In genomic region chr12:76558684-76559276, GRCh38 we compare ENCODE assay signal across 8 cellular contexts. TPM values are rescaled to one million over a fixed set of nuclear protein-coding genes. Genes with fewer than 3 reads are reported as not detected.
A peak's percentile ranks its signal among the peaks of the same experiment; 100 is the strongest.
DNase-seq lines count a peak whose midpoint lies in the region; ATAC-seq and TF ChIP-seq lines count a peak whose summit lies in the region.

No MANE protein-coding gene starts in this region.

- 0% methylated on average over 15 of the region's 24 CpGs for WGBS in suprapubic skin

- TF ChIP-seq CTCF in GM20000 (IDR thresholded peaks at IDR 0.05; ENCODE audit: extremely low read depth, missing control alignments) = no peak
- TF ChIP-seq CTCF in Peyer's patch (IDR thresholded peaks at IDR 0.05) = no peak
- TF ChIP-seq CTCF in fibroblast of villous mesenchyme (IDR thresholded peaks at IDR 0.05; ENCODE audit: insufficient read depth, low read depth, low read length) = no peak
- TF ChIP-seq CTCF in neutrophil (IDR thresholded peaks at IDR 0.05) = no peak
- no peak for TF ChIP-seq CTCF in suprapubic skin (IDR thresholded peaks at IDR 0.05)

- peak overlapping the region; percentile 96 to 97 (median 96) for H3K4me3 Mint-ChIP-seq in CD4-positive, alpha-beta memory T cell
- H3K4me3 Mint-ChIP-seq in activated T-helper 17 cell treated with anti-CD3 and anti-CD28 coated beads, Interleukin-2, amount 50 U/mL, for 72 hours = peak overlapping the region; percentile 87

- CTCF ChIA-PET in CD4-positive, alpha-beta memory T cell (lab: Charles Lee; ENCODE audit: partially characterized antibody) = interaction anchor here (1.1 to 3.8 kb wide), 4 partner anchors 28 to 103 kb away, joined by 3 to 21 read pairs (median 4); no protein-coding TSS in a partner anchor

- no peaks in the 10 kb centered on the region for H3K36me3 ChIP-seq in CD4-positive, alpha-beta memory T cell (ENCODE audit: insufficient read depth, low read length)
- H3K36me3 ChIP-seq in Peyer's patch (no peaks in the 10 kb centered on the region), neutrophil (no peaks in the 10 kb centered on the region), suprapubic skin (no peaks in the 10 kb centered on the region)

- no peak for TF ChIP-seq POLR2A in Peyer's patch (IDR thresholded peaks at IDR 0.05)
- peak in 1 of 2 donors; percentile 23 for TF ChIP-seq POLR2A in suprapubic skin (IDR thresholded peaks at IDR 0.05)

- no peaks in the 10 kb centered on the region for H3K27me3 Mint-ChIP-seq in CD4-positive, alpha-beta memory T cell
- H3K27me3 Mint-ChIP-seq in activated T-helper 17 cell treated with anti-CD3 and anti-CD28 coated beads, Interleukin-2, amount 50 U/mL, for 72 hours = no peaks in the 10 kb centered on the region

- intact Hi-C loops in CD4-positive, alpha-beta memory T cell (cut with micrococcal nuclease) = loop anchor here (1.0 to 2.0 kb wide), 7 partner anchors 28 to 1168 kb away; partner anchors contain the start of genes BBS10, GLIPR1L2, KRR1 and NAP1L1

- peak; percentile 88 to 93 (median 90) for DNase-seq in CD4-positive, alpha-beta memory T cell
- DNase-seq in GM20000 (ENCODE audit: low spot score) (peak; percentile 52), HPDE6-E6E7 (ENCODE audit: extremely low spot score) (peak; percentile 11), Peyer's patch (peak; percentile 77 to 91 (median 82)), fibroblast of villous mesenchyme (ENCODE audit: low read depth) (peak; percentile 38), suprapubic skin (ENCODE audit: low spot score in 2 of 2) (peak; percentile 78 to 83)

- TF ChIP-seq EP300 in suprapubic skin (IDR thresholded peaks at IDR 0.05) = no peak

- peak; percentile 80 for ATAC-seq in activated T-helper 17 cell treated with anti-CD3 and anti-CD28 coated beads, Interleukin-2, amount 50 U/mL, for 72 hours (replicated peaks)

- H3K4me3 ChIP-seq in CD4-positive, alpha-beta memory T cell (ENCODE audit: low read length in 2 of 2) = peak overlapping the region; percentile 95
- H3K4me3 ChIP-seq in Peyer's patch (peak overlapping the region; percentile 69 to 99 (median 74)), fibroblast of villous mesenchyme (ENCODE audit: low read depth, low read length) (peak overlapping the region; percentile 98), neutrophil (ENCODE audit: low read depth in 1 of 2, low read length in 1 of 2) (peak overlapping the region; percentile 92 to 99), suprapubic skin (peak overlapping the region; percentile 96)

- POLR2A ChIA-PET in CD4-positive, alpha-beta memory T cell (lab: Charles Lee; ENCODE audit: partially characterized antibody) = interaction anchor here (0.6 to 3.1 kb wide), 24 partner anchors 8 to 1168 kb away, joined by 3 to 44 read pairs (median 6); partner anchors contain the start of genes BBS10, GLIPR1, GLIPR1L2 and KRR1

- H3K4me1 Mint-ChIP-seq in CD4-positive, alpha-beta memory T cell = peaks cover 27 to 58% (median 36%) of the 10 kb centered on the region in 4 donors
- H3K4me1 Mint-ChIP-seq in activated T-helper 17 cell treated with anti-CD3 and anti-CD28 coated beads, Interleukin-2, amount 50 U/mL, for 72 hours = peaks cover 20% of the 10 kb centered on the region

- H3K27me3 ChIP-seq in CD4-positive, alpha-beta memory T cell (ENCODE audit: insufficient read depth, low read length) = no peaks in the 10 kb centered on the region
- no peaks in the 10 kb centered on the region for H3K27me3 ChIP-seq in Peyer's patch
- H3K27me3 ChIP-seq in neutrophil = no peaks in the 10 kb centered on the region
- no peaks in the 10 kb centered on the region for H3K27me3 ChIP-seq in suprapubic skin

- no peaks in the 10 kb centered on the region for H3K9me3 Mint-ChIP-seq in CD4-positive, alpha-beta memory T cell
- no peaks in the 10 kb centered on the region for H3K9me3 Mint-ChIP-seq in activated T-helper 17 cell treated with anti-CD3 and anti-CD28 coated beads, Interleukin-2, amount 50 U/mL, for 72 hours

- H3K4me1 ChIP-seq in CD4-positive, alpha-beta memory T cell (ENCODE audit: insufficient read depth, low read length) = peaks cover 52% of the 10 kb centered on the region
- H3K4me1 ChIP-seq in Peyer's patch (peaks cover 0 to 27% (median 16%) of the 10 kb centered on the region in 4 donors), neutrophil (ENCODE audit: control insufficient read depth in 1 of 2, insufficient read depth in 1 of 2, low read depth in 1 of 2, low read length in 1 of 2) (peaks cover 50 to 54% of the 10 kb centered on the region in 2 experiments), suprapubic skin (peaks cover 60% of the 10 kb centered on the region)

- H3K9me3 ChIP-seq in CD4-positive, alpha-beta memory T cell (ENCODE audit: control insufficient read depth in 1 of 2, low read length in 2 of 2) = no peaks in the 10 kb centered on the region
- no peaks in the 10 kb centered on the region for H3K9me3 ChIP-seq in Peyer's patch
- H3K9me3 ChIP-seq in neutrophil = no peaks in the 10 kb centered on the region
- no peaks in the 10 kb centered on the region for H3K9me3 ChIP-seq in suprapubic skin

- peaks cover 0 to 22% of the 10 kb centered on the region in 2 donors for H3K36me3 Mint-ChIP-seq in CD4-positive, alpha-beta memory T cell
- peaks cover 25% of the 10 kb centered on the region for H3K36me3 Mint-ChIP-seq in activated T-helper 17 cell treated with anti-CD3 and anti-CD28 coated beads, Interleukin-2, amount 50 U/mL, for 72 hours (ENCODE audit: low read depth)

- peak overlapping the region; percentile 94 to 99 (median 98) for H3K27ac Mint-ChIP-seq in CD4-positive, alpha-beta memory T cell
- H3K27ac Mint-ChIP-seq in activated T-helper 17 cell treated with anti-CD3 and anti-CD28 coated beads, Interleukin-2, amount 50 U/mL, for 72 hours = peak overlapping the region; percentile 91

- peak overlapping the region; percentile 89 for H3K27ac ChIP-seq in CD4-positive, alpha-beta memory T cell (ENCODE audit: low read depth, low read length)
- peak overlapping the region; percentile 84 to 98 (median 94) for H3K27ac ChIP-seq in Peyer's patch
- peak overlapping the region; percentile 94 for H3K27ac ChIP-seq in neutrophil
- H3K27ac ChIP-seq in suprapubic skin = peak overlapping the region; percentile 98

RNA-seq across cellular contexts. Expression of gene OSBPL8, which starts 0.8 kb away (rescaled TPM):
- 100 to 1,000 TPM; 126 to 127 TPM for total RNA-seq in CD4-positive, alpha-beta memory T cell
- polyA plus RNA-seq in CD4-positive, alpha-beta memory T cell = 100 to 1,000 TPM; 130 to 143 TPM
- 10 to 100 TPM; 39.0 to 69.3 (median 49.0) TPM for total RNA-seq in Peyer's patch
- total RNA-seq in activated T-helper 17 cell treated with anti-CD3 and anti-CD28 coated beads, Interleukin-2, amount 50 U/mL, for 72 hours = 10 to 100 TPM; 40.5 to 68.2 TPM
- 135 and 148 TPM in 2 replicates for total RNA-seq in fibroblast of villous mesenchyme
- total RNA-seq in suprapubic skin = 100 to 1,000 TPM in 1 of 4 donors, 10 to 100 TPM in 3; 73.1 to 116 (median 87.4) TPM

Comparison
In these comparisons a context has a peak if more than half of its experiments do, and no peak if none do; other contexts are left out.
1. Peak in every context shown above with its lines: DNase-seq, ATAC-seq, H3K4me3 ChIP-seq and H3K27ac ChIP-seq.
2. DNase-seq: peak in every context shown above with its lines; median percentile 90 in CD4-positive, alpha-beta memory T cell; 82 in Peyer's patch; 80 in suprapubic skin; 52 in GM20000; 38 in fibroblast of villous mesenchyme; 11 in HPDE6-E6E7.